14 cellular contexts compared by ENCODE assay signal in genomic region chr6:33716379-33716778, GRCh38. TPM values are rescaled to one million over a fixed set of nuclear protein-coding genes. Genes with fewer than 3 reads are reported as not detected.
A peak's percentile ranks its signal among the peaks of the same experiment; 100 is the strongest.
DNase-seq lines count a peak whose midpoint lies in the region; ATAC-seq, FAIRE-seq and TF ChIP-seq lines count a peak whose summit lies in the region.
"Had no signal": no experiment of that assay in that cellular context is flagged by ENCODE, and none has a peak within 500 bp of the region (broad histone marks: within the 10 kb centered on the region; RNA-seq: fewer than 3 reads in every experiment).

No MANE protein-coding gene starts in this region.

- DNase-seq in DMS79 (lab: John Stamatoyannopoulos, UW) (peak; percentile 35), NCI-H2196 (lab: John Stamatoyannopoulos, UW; ENCODE audit: unreplicated experiment) (peak; percentile 80), breast epithelium (ENCODE audit: low spot score in 2 of 2) (no peak), neural crest cell (ENCODE audit: low read depth, low spot score) (no peak), frontal cortex (ENCODE audit: low spot score in 2 of 2) (no peak), GM19238 (ENCODE audit: insufficient read length, low spot score) (no peak)
- no peak for DNase-seq in stimulated activated naive B cell treated with anti-CD40 and anti-IgM and Interleukin-4, amounts not matched to agents 10 μg/mL and 1 μg/mL and 100 μg/mL, for 72 hours
- DNase-seq: activated CD8-positive, alpha-beta memory T cell treated with anti-CD3 and anti-CD28 coated beads, Interleukin-2, amount 50 U/mL, for 48 hours; DMS 273 treated with DMSO at 0.1 percent for 48 hours; MG63; stimulated activated CD4-positive, alpha-beta T cell treated with anti-CD3 and anti-CD28 coated beads, Interleukin-12 subunit alpha, Interleukin-12 subunit beta, amount 100 ng/mL, for 4 hours; T-helper 1 cell had no signal

- no peaks in the 10 kb centered on the region for H3K4me1 ChIP-seq in breast epithelium

- peaks cover 6% of the 10 kb centered on the region for H3K27me3 Mint-ChIP-seq in neural crest cell (ENCODE audit: low read depth)
- peaks cover 0 to 3% of the 10 kb centered on the region in 2 donors for H3K27me3 Mint-ChIP-seq in stimulated activated naive B cell treated with anti-CD40 and anti-IgM and Interleukin-4, amounts not matched to agents 10 μg/mL and 1 μg/mL and 100 μg/mL, for 72 hours

- intact Hi-C loops in breast epithelium (cut with DNase I; ENCODE audit: low total_unique reads), result no loop called here

- ATAC-seq in stimulated activated naive B cell treated with anti-CD40 and anti-IgM and Interleukin-4, amounts not matched to agents 10 μg/mL and 1 μg/mL and 100 μg/mL, for 72 hours (replicated peaks), result no peak
- no peak for ATAC-seq in GM18873 (IDR thresholded peaks at IDR 0.05; ENCODE audit: low FRiP score, unreplicated experiment)
- ATAC-seq: activated naive CD4-positive, alpha-beta T cell treated with anti-CD3 and anti-CD28 coated beads, Interleukin-2, amount 50 U/mL, for 72 hours had no signal

- H3K27me3 ChIP-seq in breast epithelium, result no peaks in the 10 kb centered on the region
- H3K27me3 ChIP-seq: MG63 had no signal

- no peak overlapping the region for H3K27ac Mint-ChIP-seq in neural crest cell (ENCODE audit: unreplicated experiment)
- H3K27ac Mint-ChIP-seq in stimulated activated naive B cell treated with anti-CD40 and anti-IgM and Interleukin-4, amounts not matched to agents 10 μg/mL and 1 μg/mL and 100 μg/mL, for 72 hours, result no peak overlapping the region
- H3K27ac Mint-ChIP-seq: activated naive CD4-positive, alpha-beta T cell treated with anti-CD3 and anti-CD28 coated beads, Interleukin-2, amount 50 U/mL, for 72 hours had no signal

- no peak for TF ChIP-seq CTCF in breast epithelium (IDR thresholded peaks at IDR 0.05)
- no peak for TF ChIP-seq CTCF in neural crest cell (conservative IDR thresholded peaks at IDR 0.05)

- H3K27ac ChIP-seq in breast epithelium, result peak overlapping the region; percentile 49 to 50

- no peaks in the 10 kb centered on the region for H3K36me3 ChIP-seq in breast epithelium
- H3K36me3 ChIP-seq: MG63 had no signal

- no peak for TF ChIP-seq POLR2A in breast epithelium (IDR thresholded peaks at IDR 0.05)

- FAIRE-seq in frontal cortex (lab: Jason Lieb, UNC), result no peak

- peaks cover 2% of the 10 kb centered on the region for H3K36me3 Mint-ChIP-seq in neural crest cell (ENCODE audit: low read depth)
- H3K36me3 Mint-ChIP-seq in stimulated activated naive B cell treated with anti-CD40 and anti-IgM and Interleukin-4, amounts not matched to agents 10 μg/mL and 1 μg/mL and 100 μg/mL, for 72 hours, result peaks cover 2 to 3% of the 10 kb centered on the region in 2 donors

- no peak overlapping the region for H3K4me3 ChIP-seq in breast epithelium
- H3K4me3 ChIP-seq: MG63 had no signal

- H3K9me3 ChIP-seq in breast epithelium, result no peaks in the 10 kb centered on the region
- H3K9me3 ChIP-seq: MG63 had no signal

- peaks cover 3% of the 10 kb centered on the region for H3K9me3 Mint-ChIP-seq in neural crest cell
- no peaks in the 10 kb centered on the region for H3K9me3 Mint-ChIP-seq in stimulated activated naive B cell treated with anti-CD40 and anti-IgM and Interleukin-4, amounts not matched to agents 10 μg/mL and 1 μg/mL and 100 μg/mL, for 72 hours
- H3K9me3 Mint-ChIP-seq: activated naive CD4-positive, alpha-beta T cell treated with anti-CD3 and anti-CD28 coated beads, Interleukin-2, amount 50 U/mL, for 72 hours had no signal

- H3K4me1 Mint-ChIP-seq in neural crest cell, result peaks cover 8% of the 10 kb centered on the region
- H3K4me1 Mint-ChIP-seq in stimulated activated naive B cell treated with anti-CD40 and anti-IgM and Interleukin-4, amounts not matched to agents 10 μg/mL and 1 μg/mL and 100 μg/mL, for 72 hours, result peaks cover 29 to 40% of the 10 kb centered on the region in 2 donors

- peak overlapping the region; percentile 34 for H3K4me3 Mint-ChIP-seq in neural crest cell
- H3K4me3 Mint-ChIP-seq in stimulated activated naive B cell treated with anti-CD40 and anti-IgM and Interleukin-4, amounts not matched to agents 10 μg/mL and 1 μg/mL and 100 μg/mL, for 72 hours, result no peak overlapping the region

RNA-seq across cellular contexts. Expression of gene UQCC2, which starts 4.9 kb away (rescaled TPM):
- total RNA-seq in breast epithelium (10 to 100 TPM in 2 of 3 donors, 1 to 10 TPM in 1; 9.9 to 19.7 (median 19.6) TPM), neural crest cell (114 and 116 TPM in 2 replicates), frontal cortex (19.6 TPM)

RNA-seq across cellular contexts. Expression of gene IP6K3, which starts 30.3 kb away (rescaled TPM):
- total RNA-seq in breast epithelium, result 1 to 10 TPM in 1 of 3 donors, under 1 TPM in 2; 0.15 to 4.2 (median 0.66) TPM
- total RNA-seq in neural crest cell, result 0.72 and 0.89 TPM in 2 replicates
- not detected for total RNA-seq in frontal cortex
- total RNA-seq: activated naive CD4-positive, alpha-beta T cell treated with anti-CD3 and anti-CD28 coated beads, Interleukin-2, amount 50 U/mL, for 72 hours had no signal

Comparison
In these comparisons a context has a peak if more than half of its experiments do, and no peak if none do; other contexts are left out.
1. DNase-seq: peak in DMS79 (single experiment) and NCI-H2196 (single experiment); none in breast epithelium (0 of 2), neural crest cell (single experiment), frontal cortex (0 of 2), GM19238 (single experiment) and stimulated activated naive B cell treated with anti-CD40 and anti-IgM and Interleukin-4, amounts not matched to agents 10 μg/mL and 1 μg/mL and 100 μg/mL, for 72 hours (single experiment).